Comparison of ENCODE assay signal across 25 cellular contexts in genomic region chr4:174654634-174655033, GRCh38.
"Had no signal": no experiment of that assay in that cellular context is flagged by ENCODE, and none has a peak within 500 bp of the region (broad histone marks: within the 10 kb centered on the region; RNA-seq: fewer than 3 reads in every experiment).

No MANE protein-coding gene starts in this region.

- H3K27ac Mint-ChIP-seq: immature natural killer cell; mesothelial cell of epicardium; naive B cell; natural killer cell; nephron progenitor cell; progenitor cell of endocrine pancreas; stimulated activated naive B cell treated with anti-CD40 and anti-IgM and Interleukin-4, amounts not matched to agents 10 μg/mL and 1 μg/mL and 100 μg/mL, for 72 hours had no signal

- ATAC-seq: left colon; left lung; lower lobe of right lung; natural killer cell; sciatic nerve; stimulated activated naive B cell treated with anti-CD40 and anti-IgM and Interleukin-4, amounts not matched to agents 10 μg/mL and 1 μg/mL and 100 μg/mL, for 72 hours; stimulated activated naive CD8-positive, alpha-beta T cell treated with anti-CD3 and anti-CD28 coated beads, Interleukin-15, Interleukin-2, amounts not matched to agents 100 U/mL and 50 U/mL, for 24 hours had no signal

- H3K4me1 Mint-ChIP-seq: immature natural killer cell; mesothelial cell of epicardium; naive B cell; natural killer cell; nephron progenitor cell; stimulated activated naive B cell treated with anti-CD40 and anti-IgM and Interleukin-4, amounts not matched to agents 10 μg/mL and 1 μg/mL and 100 μg/mL, for 72 hours had no signal

- H3K36me3 Mint-ChIP-seq: immature natural killer cell; mesothelial cell of epicardium; naive B cell; natural killer cell; stimulated activated naive B cell treated with anti-CD40 and anti-IgM and Interleukin-4, amounts not matched to agents 10 μg/mL and 1 μg/mL and 100 μg/mL, for 72 hours had no signal

- H3K27me3 Mint-ChIP-seq: naive B cell; progenitor cell of endocrine pancreas; stimulated activated naive B cell treated with anti-CD40 and anti-IgM and Interleukin-4, amounts not matched to agents 10 μg/mL and 1 μg/mL and 100 μg/mL, for 72 hours had no signal

- H3K9me3 Mint-ChIP-seq: mesothelial cell of epicardium; naive B cell; natural killer cell; nephron progenitor cell; stimulated activated naive B cell treated with anti-CD40 and anti-IgM and Interleukin-4, amounts not matched to agents 10 μg/mL and 1 μg/mL and 100 μg/mL, for 72 hours had no signal

- H3K4me3 Mint-ChIP-seq: immature natural killer cell; mesothelial cell of epicardium; naive B cell; natural killer cell; nephron progenitor cell; stimulated activated naive B cell treated with anti-CD40 and anti-IgM and Interleukin-4, amounts not matched to agents 10 μg/mL and 1 μg/mL and 100 μg/mL, for 72 hours had no signal

- DNase-seq: hypothalamus; immature natural killer cell; kidney; left colon; left lung; lower lobe of right lung; mesendoderm; naive B cell; natural killer cell; nephron progenitor cell; ovary; stimulated activated CD4-positive, alpha-beta T cell treated with anti-CD3 and anti-CD28 coated beads, Interleukin-12 subunit alpha, Interleukin-12 subunit beta, amount 100 ng/mL, for 4 hours; stimulated activated CD4-positive, alpha-beta T cell treated with anti-CD3 and anti-CD28 coated beads, Interleukin-15, amount 100 ng/mL, for 24 hours; stimulated activated CD4-positive, alpha-beta T cell treated with anti-CD3 and anti-CD28 coated beads, Interleukin-2, amount 100 ng/mL, for 24 hours; stimulated activated CD4-positive, alpha-beta T cell treated with anti-CD3 and anti-CD28 coated beads, Interleukin-4, amount 100 ng/mL, for 1 hour; stimulated activated naive B cell treated with anti-CD40 and anti-IgM and Interleukin-4, amounts not matched to agents 10 μg/mL and 1 μg/mL and 100 μg/mL, for 72 hours; stimulated activated naive CD8-positive, alpha-beta T cell treated with anti-CD3 and anti-CD28 coated beads, Interleukin-15, Interleukin-2, amounts not matched to agents 100 U/mL and 50 U/mL, for 24 hours; stomach; testis; thyroid gland; transverse colon; upper lobe of left lung had no signal
